8 cellular contexts compared by ENCODE assay signal in genomic region chr22:40176921-40177737, GRCh38. TPM values are rescaled to one million over a fixed set of nuclear protein-coding genes. Genes with fewer than 3 reads are reported as not detected.
DNase-seq lines count a peak whose midpoint lies in the region; ATAC-seq, FAIRE-seq and TF ChIP-seq lines count a peak whose summit lies in the region.

No MANE protein-coding gene starts in this region.

- no peaks in the 10 kb centered on the region for H3K9me3 ChIP-seq in lower lobe of right lung

- peak; percentile 49 to 76 for ATAC-seq in lower lobe of right lung
- ATAC-seq in GM18520 (IDR thresholded peaks at IDR 0.05; ENCODE audit: unreplicated experiment), result no peak

- peaks cover 45% of the 10 kb centered on the region for H3K4me1 ChIP-seq in lower lobe of right lung

- DNase-seq in EH (ENCODE audit: low read depth), result peak; percentile 78
- DNase-seq in LHCN-M2 (ENCODE audit: low read depth), result peak; percentile 77
- peak; percentile 63 for DNase-seq in activated CD4-positive, CD25-positive, alpha-beta regulatory T cell treated with anti-CD3 and anti-CD28 coated beads, Interleukin-2, amount 50 U/mL, for 72 hours
- no peak for DNase-seq in lower lobe of right lung
- DNase-seq in stimulated activated CD8-positive, alpha-beta memory T cell treated with anti-CD3 and anti-CD28 coated beads, Interleukin-15, amount 100 ng/mL, for 24 hours (ENCODE audit: low read depth), result peak; percentile 21
- DNase-seq in HTR-8/SVneo (ENCODE audit: insufficient read length, low spot score), result no peak

- FAIRE-seq in HTR-8/SVneo (lab: Jason Lieb, UNC), result no peak

- intact Hi-C loops in lower lobe of right lung (cut with DNase I), result no loop called here

- no peaks in the 10 kb centered on the region for H3K36me3 ChIP-seq in lower lobe of right lung

- H3K4me3 ChIP-seq in lower lobe of right lung, result peak overlapping the region; percentile 60

- no peaks in the 10 kb centered on the region for H3K27me3 ChIP-seq in lower lobe of right lung (ENCODE audit: low read depth)

- H3K27ac ChIP-seq in cingulate gyrus (ENCODE audit: low read depth, low read length) (peak overlapping the region; percentile 91), lower lobe of right lung (peak overlapping the region; percentile 76)

- TF ChIP-seq CTCF in lower lobe of right lung (IDR thresholded peaks at IDR 0.05), result no peak

RNA-seq across cellular contexts. Expression of gene TNRC6B, which starts 0.6 kb away (rescaled TPM):
- total RNA-seq in LHCN-M2 (2014; rRNA removed) (18.0 and 28.5 TPM in 2 replicates), lower lobe of right lung (54.6 TPM)
- polyA plus RNA-seq in LHCN-M2 (2012), result 6.0 TPM

Comparison
In these comparisons a context has a peak if more than half of its experiments do, and no peak if none do; other contexts are left out.
1. DNase-seq: peak in EH (single experiment), LHCN-M2 (single experiment), activated CD4-positive, CD25-positive, alpha-beta regulatory T cell treated with anti-CD3 and anti-CD28 coated beads, Interleukin-2, amount 50 U/mL, for 72 hours (single experiment) and stimulated activated CD8-positive, alpha-beta memory T cell treated with anti-CD3 and anti-CD28 coated beads, Interleukin-15, amount 100 ng/mL, for 24 hours (single experiment); none in lower lobe of right lung (single experiment) and HTR-8/SVneo (single experiment).